In the genomic region with DNA sequence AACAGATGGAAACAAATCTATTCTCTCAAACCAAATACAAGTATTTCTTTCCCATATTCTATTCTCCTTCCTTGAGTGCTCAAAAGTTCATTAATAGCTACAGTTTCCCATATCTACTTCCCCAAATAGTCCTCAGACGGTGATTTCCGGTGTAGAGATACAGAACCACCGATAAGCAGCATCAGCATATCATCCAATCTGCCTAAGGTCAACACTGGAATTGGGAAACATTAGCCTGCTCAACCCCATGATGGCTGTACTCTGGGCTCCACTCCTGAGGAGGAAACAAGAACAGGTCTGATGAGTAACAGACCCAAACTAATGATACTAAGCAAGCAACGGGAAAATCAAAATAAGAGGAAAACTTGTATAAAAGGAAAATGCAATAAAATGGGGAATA, we compare ENCODE assay signal across 17 cellular contexts.
"Had no signal": no experiment of that assay in that cellular context is flagged by ENCODE, and none has a peak within 500 bp of the region (broad histone marks: within the 10 kb centered on the region; RNA-seq: fewer than 3 reads in every experiment).

No MANE protein-coding gene starts in this region.

- H3K27ac ChIP-seq: left lung, psoas muscle, right atrium auricular region, thyroid gland had no signal

- H3K9me3 Mint-ChIP-seq: activated naive CD4-positive, alpha-beta T cell treated with anti-CD3 and anti-CD28 coated beads, Interleukin-2, amount 50 U/mL, for 24 hours had no signal

- H3K9me3 ChIP-seq: psoas muscle, right atrium auricular region, thyroid gland had no signal

- H3K27me3 Mint-ChIP-seq: activated naive CD4-positive, alpha-beta T cell treated with anti-CD3 and anti-CD28 coated beads, Interleukin-2, amount 50 U/mL, for 24 hours; brain; T-helper 17 cell had no signal

- H3K4me3 ChIP-seq: left lung, lung, psoas muscle, right atrium auricular region, thyroid gland had no signal

- H3K4me1 Mint-ChIP-seq: activated naive CD4-positive, alpha-beta T cell treated with anti-CD3 and anti-CD28 coated beads, Interleukin-2, amount 50 U/mL, for 24 hours had no signal

- H3K36me3 ChIP-seq: left lung, right atrium auricular region, thyroid gland had no signal

- H3K4me3 Mint-ChIP-seq: activated naive CD4-positive, alpha-beta T cell treated with anti-CD3 and anti-CD28 coated beads, Interleukin-2, amount 50 U/mL, for 24 hours; brain; naive thymus-derived CD8-positive, alpha-beta T cell; T-helper 17 cell had no signal

- DNase-seq: activated gamma-delta T cell treated with Interleukin-2 at 50 U/mL for 16 hours; activated T-cell treated with anti-CD3 and anti-CD28 coated beads, Interleukin-2, amount 50 U/mL, for 1 hour; aorta; erythroblast; foreskin fibroblast; kidney; left lung; naive thymus-derived CD8-positive, alpha-beta T cell; psoas muscle; stimulated activated CD4-positive, alpha-beta T cell treated with anti-CD3 and anti-CD28 coated beads, Interleukin-4, amount 100 ng/mL, for 4 hours; stimulated activated naive CD8-positive, alpha-beta T cell treated with anti-CD3 and anti-CD28 coated beads, Interleukin-15, Interleukin-2, amounts not matched to agents 100 U/mL and 50 U/mL, for 24 hours; T-helper 17 cell; thyroid gland had no signal

- H3K4me1 ChIP-seq: left lung, psoas muscle had no signal

- ATAC-seq: left lung; naive thymus-derived CD8-positive, alpha-beta T cell; psoas muscle; stimulated activated naive CD8-positive, alpha-beta T cell treated with anti-CD3 and anti-CD28 coated beads, Interleukin-15, Interleukin-2, amounts not matched to agents 100 U/mL and 50 U/mL, for 24 hours; T-helper 17 cell had no signal

- H3K27ac Mint-ChIP-seq: activated naive CD4-positive, alpha-beta T cell treated with anti-CD3 and anti-CD28 coated beads, Interleukin-2, amount 50 U/mL, for 24 hours; brain; naive thymus-derived CD8-positive, alpha-beta T cell; T-helper 17 cell had no signal

- H3K27me3 ChIP-seq: left lung, right atrium auricular region, thyroid gland had no signal
